8 cellular contexts compared by ENCODE assay signal in the genomic region with DNA sequence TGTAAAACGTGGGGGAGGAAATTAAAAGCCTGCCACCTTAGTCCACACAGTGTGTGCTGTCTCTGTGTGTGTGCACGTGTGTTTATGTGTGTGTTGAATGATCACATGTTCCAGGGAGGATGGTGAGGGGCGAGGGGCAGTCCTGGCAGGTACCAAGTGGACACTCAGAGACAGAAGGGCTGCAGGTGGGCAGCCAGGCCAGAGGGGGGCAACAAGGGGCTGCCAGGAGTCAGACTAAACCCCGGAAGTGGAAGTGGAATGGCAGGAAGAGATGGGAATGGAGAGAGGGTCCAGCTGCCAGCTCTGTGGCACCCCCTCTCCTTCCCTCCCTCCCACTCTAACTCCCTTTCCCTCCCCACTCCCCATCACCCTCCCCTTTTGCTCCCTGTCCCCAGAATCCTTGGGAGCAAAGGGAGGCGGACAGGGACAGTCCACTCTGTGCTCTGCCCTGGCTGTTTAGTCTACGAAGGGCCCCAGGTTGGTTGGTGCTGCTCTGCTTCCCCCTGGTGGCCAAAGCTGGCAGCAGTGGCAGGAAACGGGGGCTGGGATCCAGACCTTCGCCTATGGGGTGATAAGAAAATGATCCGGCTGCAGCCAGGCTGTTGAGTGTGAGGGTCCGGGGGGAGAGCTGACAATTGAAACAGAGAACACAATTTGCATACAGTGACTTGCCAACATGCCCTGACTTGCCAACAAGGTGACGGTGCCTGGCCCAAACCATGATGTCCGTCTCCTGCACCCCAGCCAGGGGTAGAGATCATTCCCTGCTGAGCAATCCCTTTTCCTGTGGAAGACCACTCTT. TPM values are rescaled to one million over a fixed set of nuclear protein-coding genes. Genes with fewer than 3 reads are reported as not detected.
DNase-seq lines count a peak whose midpoint lies in the region; ATAC-seq and TF ChIP-seq lines count a peak whose summit lies in the region.

No MANE protein-coding gene starts in this region.

- H3K14ac ChIP-seq in trophoblast cell (ENCODE audit: low read length): peak overlapping the region; percentile 21

- H3K4me3 ChIP-seq in LNCaP clone FGC (ENCODE audit: low read depth, low read length) (no peak overlapping the region), trophoblast cell (ENCODE audit: low read depth, low read length) (no peak overlapping the region), tibial artery (peak overlapping the region in 1 of 2 donors; percentile 22)

- H3K27ac ChIP-seq in trophoblast cell (ENCODE audit: low read depth, low read length) (no peak overlapping the region), tibial artery (peak overlapping the region; percentile 2 to 36)

- peak overlapping the region in 1 of 2 donors; percentile 40 for H3K27ac Mint-ChIP-seq in activated naive CD4-positive, alpha-beta T cell treated with anti-CD3 and anti-CD28 coated beads, Interleukin-2, amount 50 U/mL, for 72 hours

- intact Hi-C loops in Right ventricle myocardium superior (cut with DNase I) (loop anchor here (5.0 kb wide), 1 partner anchor 55 kb away; no protein-coding TSS in a partner anchor), tibial artery (cut with DNase I; ENCODE audit: low total_unique reads) (loop anchor here (1.0 kb wide), 1 partner anchor 63 kb away; no protein-coding TSS in a partner anchor)

- H3K9ac ChIP-seq in trophoblast cell (ENCODE audit: low read length): no peak overlapping the region

- no CpG with 5 or more reads among the region's 12 CpGs for WGBS in trophoblast cell (ENCODE audit: extremely low coverage, insufficient coverage, insufficient read length)

- TF ChIP-seq CTCF in LNCaP clone FGC (IDR thresholded peaks at IDR 0.05; ENCODE audit: control insufficient read depth, extremely low read depth, insufficient read depth) (peak; percentile 97), tibial artery (IDR thresholded peaks at IDR 0.05) (peak; percentile 81 to 89)

- no peak overlapping the region for H3K4ac ChIP-seq in trophoblast cell (ENCODE audit: low read depth, low read length)

- H2BK120ac ChIP-seq in trophoblast cell (ENCODE audit: insufficient read depth, low read length, poor library complexity): peak overlapping the region; percentile 33

- peak overlapping the region; percentile 66 for H2BK12ac ChIP-seq in trophoblast cell (ENCODE audit: low read length)

- no peak overlapping the region for H4K12ac ChIP-seq in trophoblast cell (ENCODE audit: low read depth, low read length)

- DNase-seq in AML-193 (lab: John Stamatoyannopoulos, UW) (peak; percentile 44 to 58), LNCaP clone FGC (ENCODE audit: low read depth) (no peak), SK-MEL-5 (ENCODE audit: low read depth, low spot score) (peak; percentile 91), Right ventricle myocardium superior (peak; percentile 85), trophoblast cell (peak; percentile 74 to 85), tibial artery (peak; percentile 52 to 86)
- DNase-seq in activated naive CD4-positive, alpha-beta T cell treated with anti-CD3 and anti-CD28 coated beads, Interleukin-2, amount 50 U/mL, for 72 hours (ENCODE audit: low spot score in 2 of 2): peak; percentile 75 to 86

- peak overlapping the region; percentile 31 for H3K18ac ChIP-seq in trophoblast cell (ENCODE audit: low read length)

- H3K36me3 ChIP-seq in trophoblast cell (ENCODE audit: control insufficient read depth in 1 of 2, insufficient read depth in 2 of 2, low read length in 2 of 2) (no peaks in the 10 kb centered on the region), tibial artery (no peaks in the 10 kb centered on the region)

- peak overlapping the region; percentile 64 for H2AK5ac ChIP-seq in trophoblast cell (ENCODE audit: low read length)

- no peak overlapping the region for H3K23ac ChIP-seq in trophoblast cell (ENCODE audit: low read length)

- no peaks in the 10 kb centered on the region for H3K36me3 Mint-ChIP-seq in activated naive CD4-positive, alpha-beta T cell treated with anti-CD3 and anti-CD28 coated beads, Interleukin-2, amount 50 U/mL, for 72 hours

- H3K27me3 ChIP-seq in trophoblast cell (ENCODE audit: insufficient read depth, low read length): no peaks in the 10 kb centered on the region
- no peaks in the 10 kb centered on the region for H3K27me3 ChIP-seq in tibial artery

- H2AFZ ChIP-seq in trophoblast cell (ENCODE audit: insufficient read depth, low read length, poor library complexity): peak overlapping the region; percentile 42

- H3K4me1 ChIP-seq in trophoblast cell (ENCODE audit: control insufficient read depth in 1 of 2, insufficient read depth in 2 of 2, low read length in 2 of 2) (peaks cover 22 to 37% of the 10 kb centered on the region in 2 experiments), tibial artery (peaks cover 0 to 61% (median 30%) of the 10 kb centered on the region in 4 donors)

- ATAC-seq in GM19035 (IDR thresholded peaks at IDR 0.05; ENCODE audit: unreplicated experiment): peak; percentile 83
- peak; percentile 86 to 90 for ATAC-seq in activated naive CD4-positive, alpha-beta T cell treated with anti-CD3 and anti-CD28 coated beads, Interleukin-2, amount 50 U/mL, for 72 hours
- peak; percentile 66 for ATAC-seq in Right ventricle myocardium superior (ENCODE audit: poor library complexity)

- peaks cover 12% of the 10 kb centered on the region for H3K79me1 ChIP-seq in trophoblast cell (ENCODE audit: low read length)

- no peaks in the 10 kb centered on the region for H3K9me3 Mint-ChIP-seq in activated naive CD4-positive, alpha-beta T cell treated with anti-CD3 and anti-CD28 coated beads, Interleukin-2, amount 50 U/mL, for 72 hours

- H3K4me2 ChIP-seq in trophoblast cell (ENCODE audit: low read length): peak overlapping the region; percentile 46

- no peaks in the 10 kb centered on the region for H3K79me2 ChIP-seq in trophoblast cell (ENCODE audit: control insufficient read depth, insufficient read depth, low read length, poor library complexity)

- H4K8ac ChIP-seq in trophoblast cell (ENCODE audit: low read depth, low read length): peak overlapping the region; percentile 60

- in situ Hi-C loops in SK-MEL-5 (cut with HindIII; ENCODE audit: low pct_unique_long_range_greater_than_20kb, low sequenced_read_pairs): no loop called here

- H4K91ac ChIP-seq in trophoblast cell (ENCODE audit: low read depth, low read length): peak overlapping the region; percentile 67

- H2BK5ac ChIP-seq in trophoblast cell (ENCODE audit: low read depth, low read length, poor library complexity): no peak overlapping the region

- H3K9me3 ChIP-seq in trophoblast cell (ENCODE audit: insufficient read depth, low read depth, low read length) (no peaks in the 10 kb centered on the region), tibial artery (no peaks in the 10 kb centered on the region)

RNA-seq across cellular contexts. Expression of gene P2RY2, which starts 24.4 kb away (rescaled TPM):
- total RNA-seq in SK-MEL-5 (2014; rRNA removed; shearing (Covaris generic)): 0.05 TPM in 1 of 2 replicates, not detected in the other
- 0.06 and 0.48 TPM in 2 replicates for polyA plus RNA-seq in SK-MEL-5 (2015; cell fraction: cytosol; rRNA removed)
- 0.16 TPM in 1 of 2 replicates, not detected in the other for polyA plus RNA-seq in SK-MEL-5 (2015; cell fraction: nucleus; rRNA removed)
- total RNA-seq in activated naive CD4-positive, alpha-beta T cell treated with anti-CD3 and anti-CD28 coated beads, Interleukin-2, amount 50 U/mL, for 72 hours: not detected
- 22.5 TPM for total RNA-seq in Right ventricle myocardium superior
- polyA plus RNA-seq in trophoblast cell (2013): 4.4 and 4.6 TPM in 2 replicates

RNA-seq across cellular contexts. Expression of gene P2RY6, which starts 29.6 kb away (rescaled TPM):
- not detected in 2 replicates for total RNA-seq in SK-MEL-5 (2014; rRNA removed; shearing (Covaris generic))
- polyA plus RNA-seq in SK-MEL-5 (2015; cell fraction: cytosol; rRNA removed): not detected in 2 replicates
- polyA plus RNA-seq in SK-MEL-5 (2015; cell fraction: nucleus; rRNA removed): not detected in 2 replicates
- not detected for total RNA-seq in activated naive CD4-positive, alpha-beta T cell treated with anti-CD3 and anti-CD28 coated beads, Interleukin-2, amount 50 U/mL, for 72 hours
- 2.1 TPM for total RNA-seq in Right ventricle myocardium superior
- polyA plus RNA-seq in trophoblast cell (2013): 45.7 and 47.8 TPM in 2 replicates

Comparison
In these comparisons a context has a peak if more than half of its experiments do, and no peak if none do; other contexts are left out.
1. RNA of gene P2RY2, which starts 24.4 kb away (total RNA-seq): 22.5 TPM in Right ventricle myocardium superior (single experiment); 0.05 TPM in SK-MEL-5 and not detected in activated naive CD4-positive, alpha-beta T cell treated with anti-CD3 and anti-CD28 coated beads, Interleukin-2, amount 50 U/mL, for 72 hours; every median in the first group is over 10 times any median in the second.
2. Peak in every context shown above with its lines, with median percentiles within 50 percentile points of each other: ATAC-seq.